Comparison of ENCODE assay signal across 1 cellular context in genomic region chr2:240568678-240569522, GRCh38.
A peak's percentile ranks its signal among the peaks of the same experiment; 100 is the strongest.
TF ChIP-seq lines count a peak whose summit lies in the region.

No MANE protein-coding gene starts in this region.

TF ChIP-seq in GM12878, 131 proteins besides CTCF, POLR2A, EP300 and RAD21:
- TF ChIP-seq ZNF24 (IDR thresholded peaks at IDR 0.05) (no peak), TCF3 (IDR thresholded peaks at IDR 0.05; ENCODE audit: borderline replicate concordance, insufficient read depth, low read depth, low read length) (peak; percentile 83), FOXM1 (IDR thresholded peaks at IDR 0.05; ENCODE audit: low read depth, low read length) (no peak), BHLHE40 (IDR thresholded peaks at IDR 0.05; ENCODE audit: borderline replicate concordance in 1 of 2, low read depth in 2 of 2, low read length in 1 of 2) (peak in 1 of 2 experiments; percentile 68; a peak in 3 of 4 replicates), ZNF207 (IDR thresholded peaks at IDR 0.05; ENCODE audit: borderline replicate concordance) (0 out of 2 replicates have a peak, but pooled peaks have one; percentile 43), BCL11A (IDR thresholded peaks at IDR 0.05; ENCODE audit: low read depth, low read length) (no peak), KLF5 (IDR thresholded peaks at IDR 0.05; ENCODE audit: partially characterized antibody) (no peak), YBX1 (IDR thresholded peaks at IDR 0.05) (no peak), CHD2 (IDR thresholded peaks at IDR 0.05; ENCODE audit: borderline replicate concordance, low read depth, low read length) (no peak), POLR2AphosphoS2 (IDR thresholded peaks at IDR 0.05; ENCODE audit: low read depth, low read length) (0 out of 2 replicates have a peak, but pooled peaks have one; percentile 29), EZH2 (IDR thresholded peaks at IDR 0.05; ENCODE audit: borderline replicate concordance, control insufficient read depth, low read depth, low read length) (no peak), ZNF217 (IDR thresholded peaks at IDR 0.05) (0 out of 2 replicates have a peak, but pooled peaks have one; percentile 22), ZNF274 (IDR thresholded peaks at IDR 0.05; ENCODE audit: insufficient read depth, insufficient read length) (no peak), SUZ12 (IDR thresholded peaks at IDR 0.05; ENCODE audit: unreplicated experiment) (no peak), ZBTB40 (IDR thresholded peaks at IDR 0.05; ENCODE audit: borderline replicate concordance) (no peak), EGR1 (IDR thresholded peaks at IDR 0.05; ENCODE audit: borderline replicate concordance in 1 of 2, low read depth in 2 of 2, low read length in 2 of 2) (peak in 1 of 2 experiments; percentile 84; a peak in 2 of 3 replicates), SMC3 (IDR thresholded peaks at IDR 0.05; ENCODE audit: borderline replicate concordance, low read length) (no peak), EED (IDR thresholded peaks at IDR 0.05; ENCODE audit: low read depth) (no peak), DPF2 (IDR thresholded peaks at IDR 0.05) (peak; percentile 61; the same call in 1 of the 2 replicates), BACH1 (IDR thresholded peaks at IDR 0.05; ENCODE audit: borderline replicate concordance) (peak; percentile 36; the same call in 1 of the 2 replicates), MEF2A (IDR thresholded peaks at IDR 0.05; ENCODE audit: insufficient read depth, low read depth, low read length) (no peak), KDM1A (IDR thresholded peaks at IDR 0.05; ENCODE audit: borderline replicate concordance) (no peak), STAT1 (conservative IDR thresholded peaks at IDR 0.05) (no peak), TAF1 (IDR thresholded peaks at IDR 0.05; ENCODE audit: borderline replicate concordance, low read depth, low read length) (0 out of 2 replicates have a peak, but pooled peaks have one; percentile 22), TCF12 (IDR thresholded peaks at IDR 0.05; ENCODE audit: low read depth, low read length) (peak; percentile 37; the same call in 1 of the 2 replicates), NKRF (conservative IDR thresholded peaks at IDR 0.05) (0 out of 2 replicates have a peak, but pooled peaks have one; percentile 33), MYC (IDR thresholded peaks at IDR 0.05; ENCODE audit: insufficient read depth, insufficient read length, insufficient replicate concordance, low read length, severe bottlenecking) (no peak), IKZF1 (conservative IDR thresholded peaks at IDR 0.05) (peak; percentile 56; the same call in 1 of the 2 replicates), NR2F1 (conservative IDR thresholded peaks at IDR 0.05) (peak; percentile 82), REST (IDR thresholded peaks at IDR 0.05; ENCODE audit: low read depth, low read length) (no peak), LARP7 (IDR thresholded peaks at IDR 0.05) (peak; percentile 82)
- TF ChIP-seq, protein P1, sequence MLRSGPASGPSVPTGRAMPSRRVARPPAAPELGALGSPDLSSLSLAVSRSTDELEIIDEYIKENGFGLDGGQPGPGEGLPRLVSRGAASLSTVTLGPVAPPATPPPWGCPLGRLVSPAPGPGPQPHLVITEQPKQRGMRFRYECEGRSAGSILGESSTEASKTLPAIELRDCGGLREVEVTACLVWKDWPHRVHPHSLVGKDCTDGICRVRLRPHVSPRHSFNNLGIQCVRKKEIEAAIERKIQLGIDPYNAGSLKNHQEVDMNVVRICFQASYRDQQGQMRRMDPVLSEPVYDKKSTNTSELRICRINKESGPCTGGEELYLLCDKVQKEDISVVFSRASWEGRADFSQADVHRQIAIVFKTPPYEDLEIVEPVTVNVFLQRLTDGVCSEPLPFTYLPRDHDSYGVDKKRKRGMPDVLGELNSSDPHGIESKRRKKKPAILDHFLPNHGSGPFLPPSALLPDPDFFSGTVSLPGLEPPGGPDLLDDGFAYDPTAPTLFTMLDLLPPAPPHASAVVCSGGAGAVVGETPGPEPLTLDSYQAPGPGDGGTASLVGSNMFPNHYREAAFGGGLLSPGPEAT (IDR thresholded peaks at IDR 0.05; ENCODE audit: low read depth): no peak
- TF ChIP-seq, protein P2, sequence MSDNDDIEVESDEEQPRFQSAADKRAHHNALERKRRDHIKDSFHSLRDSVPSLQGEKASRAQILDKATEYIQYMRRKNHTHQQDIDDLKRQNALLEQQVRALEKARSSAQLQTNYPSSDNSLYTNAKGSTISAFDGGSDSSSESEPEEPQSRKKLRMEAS (IDR thresholded peaks at IDR 0.05; ENCODE audit: low read depth, low read length): peak; percentile 38; the same call in 1 of the 2 replicates
- TF ChIP-seq, protein P3, sequence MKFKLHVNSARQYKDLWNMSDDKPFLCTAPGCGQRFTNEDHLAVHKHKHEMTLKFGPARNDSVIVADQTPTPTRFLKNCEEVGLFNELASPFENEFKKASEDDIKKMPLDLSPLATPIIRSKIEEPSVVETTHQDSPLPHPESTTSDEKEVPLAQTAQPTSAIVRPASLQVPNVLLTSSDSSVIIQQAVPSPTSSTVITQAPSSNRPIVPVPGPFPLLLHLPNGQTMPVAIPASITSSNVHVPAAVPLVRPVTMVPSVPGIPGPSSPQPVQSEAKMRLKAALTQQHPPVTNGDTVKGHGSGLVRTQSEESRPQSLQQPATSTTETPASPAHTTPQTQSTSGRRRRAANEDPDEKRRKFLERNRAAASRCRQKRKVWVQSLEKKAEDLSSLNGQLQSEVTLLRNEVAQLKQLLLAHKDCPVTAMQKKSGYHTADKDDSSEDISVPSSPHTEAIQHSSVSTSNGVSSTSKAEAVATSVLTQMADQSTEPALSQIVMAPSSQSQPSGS (IDR thresholded peaks at IDR 0.05; ENCODE audit: low read length): no peak
- TF ChIP-seq, protein P4, sequence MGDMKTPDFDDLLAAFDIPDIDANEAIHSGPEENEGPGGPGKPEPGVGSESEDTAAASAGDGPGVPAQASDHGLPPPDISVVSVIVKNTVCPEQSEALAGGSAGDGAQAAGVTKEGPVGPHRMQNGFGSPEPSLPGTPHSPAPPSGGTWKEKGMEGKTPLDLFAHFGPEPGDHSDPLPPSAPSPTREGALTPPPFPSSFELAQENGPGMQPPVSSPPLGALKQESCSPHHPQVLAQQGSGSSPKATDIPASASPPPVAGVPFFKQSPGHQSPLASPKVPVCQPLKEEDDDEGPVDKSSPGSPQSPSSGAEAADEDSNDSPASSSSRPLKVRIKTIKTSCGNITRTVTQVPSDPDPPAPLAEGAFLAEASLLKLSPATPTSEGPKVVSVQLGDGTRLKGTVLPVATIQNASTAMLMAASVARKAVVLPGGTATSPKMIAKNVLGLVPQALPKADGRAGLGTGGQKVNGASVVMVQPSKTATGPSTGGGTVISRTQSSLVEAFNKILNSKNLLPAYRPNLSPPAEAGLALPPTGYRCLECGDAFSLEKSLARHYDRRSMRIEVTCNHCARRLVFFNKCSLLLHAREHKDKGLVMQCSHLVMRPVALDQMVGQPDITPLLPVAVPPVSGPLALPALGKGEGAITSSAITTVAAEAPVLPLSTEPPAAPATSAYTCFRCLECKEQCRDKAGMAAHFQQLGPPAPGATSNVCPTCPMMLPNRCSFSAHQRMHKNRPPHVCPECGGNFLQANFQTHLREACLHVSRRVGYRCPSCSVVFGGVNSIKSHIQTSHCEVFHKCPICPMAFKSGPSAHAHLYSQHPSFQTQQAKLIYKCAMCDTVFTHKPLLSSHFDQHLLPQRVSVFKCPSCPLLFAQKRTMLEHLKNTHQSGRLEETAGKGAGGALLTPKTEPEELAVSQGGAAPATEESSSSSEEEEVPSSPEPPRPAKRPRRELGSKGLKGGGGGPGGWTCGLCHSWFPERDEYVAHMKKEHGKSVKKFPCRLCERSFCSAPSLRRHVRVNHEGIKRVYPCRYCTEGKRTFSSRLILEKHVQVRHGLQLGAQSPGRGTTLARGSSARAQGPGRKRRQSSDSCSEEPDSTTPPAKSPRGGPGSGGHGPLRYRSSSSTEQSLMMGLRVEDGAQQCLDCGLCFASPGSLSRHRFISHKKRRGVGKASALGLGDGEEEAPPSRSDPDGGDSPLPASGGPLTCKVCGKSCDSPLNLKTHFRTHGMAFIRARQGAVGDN (IDR thresholded peaks at IDR 0.05): 0 out of 2 replicates have a peak, but pooled peaks have one; percentile 27
